In the genomic region with DNA sequence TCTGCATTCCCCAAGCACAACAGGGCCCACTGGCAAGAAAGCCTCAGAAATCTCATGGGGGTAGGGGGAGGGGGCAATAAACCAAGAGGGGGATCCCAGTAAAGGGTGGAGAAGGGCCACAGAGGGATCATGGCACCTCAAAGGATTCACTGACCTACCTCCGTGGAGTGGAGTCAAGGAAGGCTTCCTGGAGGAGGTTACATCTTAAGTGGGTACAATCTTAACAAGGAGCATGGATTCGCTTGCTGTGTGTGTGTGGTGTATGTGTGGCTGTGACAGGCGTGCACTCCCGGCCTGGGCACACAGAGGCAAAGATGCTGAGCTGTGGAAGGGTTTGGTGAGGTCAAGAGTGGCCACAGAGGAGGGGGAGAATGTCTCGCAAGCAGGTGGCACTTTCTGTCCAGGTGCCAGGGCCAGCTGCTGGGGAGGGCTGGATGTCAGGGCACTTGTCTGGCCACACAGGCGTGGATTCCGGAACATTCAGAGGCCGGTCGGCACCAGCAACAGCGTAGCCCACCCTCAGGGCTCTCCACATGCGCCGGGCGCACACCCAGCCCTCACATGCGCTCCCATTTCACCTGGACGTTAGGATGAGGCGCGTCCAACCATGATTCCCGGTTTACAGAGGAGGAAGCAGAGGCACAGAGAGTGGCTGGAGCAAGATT, we compare ENCODE assay signal across 19 cellular contexts. TPM values are rescaled to one million over a fixed set of nuclear protein-coding genes. Genes with fewer than 3 reads are reported as not detected.
DNase-seq lines count a peak whose midpoint lies in the region; ATAC-seq, FAIRE-seq and TF ChIP-seq lines count a peak whose summit lies in the region.
"Had no signal": no experiment of that assay in that cellular context is flagged by ENCODE, and none has a peak within 500 bp of the region (broad histone marks: within the 10 kb centered on the region; RNA-seq: fewer than 3 reads in every experiment).

No MANE protein-coding gene starts in this region.

- H3K4me3 ChIP-seq in BLaER1 treated with 17β-estradiol and CSF1 and Interleukin-3, amounts not matched to agents 10 nM and 100 nM: no peak overlapping the region
- H3K4me3 ChIP-seq in PC-3 (ENCODE audit: low read length): no peak overlapping the region

- no peaks in the 10 kb centered on the region for H3F3A ChIP-seq in PC-3 (ENCODE audit: low read length, unreplicated experiment)

- CTCF ChIA-PET in PC-3 (lab: Charles Lee): no interaction called here

- peaks cover 27% of the 10 kb centered on the region for H3K79me2 ChIP-seq in PC-3 (ENCODE audit: low read length)

- peaks cover 11 to 52% (median 46%) of the 10 kb centered on the region in 10 experiments for H3K4me1 ChIP-seq in BLaER1 treated with 17β-estradiol and CSF1 and Interleukin-3, amounts not matched to agents 10 nM and 100 nM
- H3K4me1 ChIP-seq in PC-3 (ENCODE audit: insufficient read depth, low read length): peaks cover 30% of the 10 kb centered on the region
- peaks cover 24% of the 10 kb centered on the region for H3K4me1 ChIP-seq in foreskin keratinocyte

- POLR2A ChIA-PET in PC-3 (lab: Charles Lee; ENCODE audit: unreplicated experiment): interaction anchor here (0.6 kb wide), 1 partner anchor 15 kb away, joined by 29 read pairs; no protein-coding TSS in a partner anchor

- BruUV-seq in PC-3 (replicated peaks; lab: Mats Ljungman, UMichigan): no TSS peak

- no peak overlapping the region for H2AFZ ChIP-seq in PC-3 (ENCODE audit: low read length)

- TF ChIP-seq CTCF in PC-3 (conservative IDR thresholded peaks at IDR 0.05; ENCODE audit: low read depth, low read length) (no peak), foreskin keratinocyte (conservative IDR thresholded peaks at IDR 0.05) (no peak)

- H3K9me2 ChIP-seq in PC-3 (replicated peaks; ENCODE audit: low read length): no peaks in the 10 kb centered on the region

- peaks cover 0 to 49% (median 10%) of the 10 kb centered on the region in 11 experiments; a peak in 8 of 22 replicates for H4K20me1 ChIP-seq in BLaER1 treated with 17β-estradiol and CSF1 and Interleukin-3, amounts not matched to agents 10 nM and 100 nM
- no peaks in the 10 kb centered on the region for H4K20me1 ChIP-seq in PC-3 (ENCODE audit: low read length)

- no peak overlapping the region for H3K9ac ChIP-seq in BLaER1 treated with 17β-estradiol and CSF1 and Interleukin-3, amounts not matched to agents 10 nM and 100 nM
- no peak overlapping the region for H3K9ac ChIP-seq in PC-3 (ENCODE audit: low read length)

- DNase-seq in PC-3: no peak
- DNase-seq in foreskin keratinocyte: no peak
- DNase-seq in urothelium cell line (ENCODE audit: low spot score): no peak
- no peak for DNase-seq in NCI-H526 treated with DMSO at 0.1 percent for 48 hours (lab: John Stamatoyannopoulos, UW)
- DNase-seq in T-helper 1 cell: no peak
- DNase-seq: C1 segment of cervical spinal cord; CD8-positive, alpha-beta T cell; GF-D8; KG1; NCI-H1092; NCI-H1436 treated with DMSO at 0.1 percent for 48 hours; NCI-H1930; NCI-H2227 treated with DMSO at 0.1 percent for 48 hours; NCI-H510A; NCI-H748 treated with DMSO at 0.1 percent for 48 hours; SHP77; T-helper 17 cell had no signal

- intact Hi-C loops in PC-3 (cut with micrococcal nuclease): no loop called here

- peaks cover 0 to 6% (median 0%) of the 10 kb centered on the region in 11 experiments; a peak in 2 of 22 replicates for H3K9me3 ChIP-seq in BLaER1 treated with 17β-estradiol and CSF1 and Interleukin-3, amounts not matched to agents 10 nM and 100 nM (replicated peaks in 1 of 11)
- no peaks in the 10 kb centered on the region for H3K9me3 ChIP-seq in PC-3 (ENCODE audit: low read length)

- FAIRE-seq in urothelium cell line (lab: Jason Lieb, UNC): peak; percentile 87

- H3K4me2 ChIP-seq in BLaER1 treated with 17β-estradiol and CSF1 and Interleukin-3, amounts not matched to agents 10 nM and 100 nM: peak overlapping the region in 9 of 11 experiments; percentile 32 to 63 (median 45); a peak in 10 of 22 replicates
- H3K4me2 ChIP-seq in PC-3 (ENCODE audit: low read length): 0 out of 2 replicates have a peak overlapping the region, but pooled peaks have one; percentile 50

- ATAC-seq in PC-3 (no peak), foreskin keratinocyte (no peak), HG02840 (IDR thresholded peaks at IDR 0.05; ENCODE audit: low FRiP score, unreplicated experiment) (no peak)
- ATAC-seq: CD8-positive, alpha-beta T cell; T-helper 17 cell had no signal

- H3K27ac ChIP-seq in BLaER1 treated with 17β-estradiol and CSF1 and Interleukin-3, amounts not matched to agents 10 nM and 100 nM: no peak overlapping the region
- H3K27ac ChIP-seq in PC-3 (ENCODE audit: low read length) (peak overlapping the region; percentile 60; the same call in 1 of the 2 replicates), foreskin keratinocyte (peak overlapping the region; percentile 56)

- no peaks in the 10 kb centered on the region for H3K36me3 ChIP-seq in BLaER1 treated with 17β-estradiol and CSF1 and Interleukin-3, amounts not matched to agents 10 nM and 100 nM
- H3K36me3 ChIP-seq in PC-3 (ENCODE audit: low read depth, low read length): 0 out of 2 replicates have a peak, but pooled peaks cover 3% of the 10 kb centered on the region

- H3K27me3 ChIP-seq in BLaER1 treated with 17β-estradiol and CSF1 and Interleukin-3, amounts not matched to agents 10 nM and 100 nM: peaks cover 13 to 44% (median 40%) of the 10 kb centered on the region in 11 experiments
- no peaks in the 10 kb centered on the region for H3K27me3 ChIP-seq in PC-3 (ENCODE audit: low read length)
- no peaks in the 10 kb centered on the region for H3K27me3 ChIP-seq in foreskin keratinocyte

RNA-seq across cellular contexts. Expression of gene WNT7B, which starts 43.3 kb away (rescaled TPM):
- total RNA-seq in PC-3 (2014; rRNA removed) (42.0 and 73.1 TPM in 2 replicates), foreskin keratinocyte (9.5 and 41.8 TPM in 2 replicates)
- 14.0 and 50.2 TPM in 2 replicates for polyA plus RNA-seq in foreskin keratinocyte
- total RNA-seq: CD8-positive, alpha-beta T cell; T-helper 17 cell had no signal

Comparison
In these comparisons a context has a peak if more than half of its experiments do, and no peak if none do; other contexts are left out.
1. H3K27ac ChIP-seq: peak in PC-3 (single experiment) and foreskin keratinocyte (single experiment); none in BLaER1 treated with 17β-estradiol and CSF1 and Interleukin-3, amounts not matched to agents 10 nM and 100 nM (0 of 11).